10 cellular contexts compared by ENCODE assay signal in genomic region chr1:93328809-93329477, GRCh38. TPM values are rescaled to one million over a fixed set of nuclear protein-coding genes. Genes with fewer than 3 reads are reported as not detected.
DNase-seq lines count a peak whose midpoint lies in the region; ATAC-seq and TF ChIP-seq lines count a peak whose summit lies in the region.
"Had no signal": no experiment of that assay in that cellular context is flagged by ENCODE, and none has a peak within 500 bp of the region (broad histone marks: within the 10 kb centered on the region; RNA-seq: fewer than 3 reads in every experiment).

No MANE protein-coding gene starts in this region.

- peak overlapping the region; percentile 6 for H3K4me3 Mint-ChIP-seq in glutamatergic neuron (ENCODE audit: unreplicated experiment)
- H3K4me3 Mint-ChIP-seq in activated CD4-positive, alpha-beta T cell treated with anti-CD3 and anti-CD28 coated beads, Interleukin-2, amount 10 ng/mL, durations not matched to agents 7 days and 5 days: no peak overlapping the region

- POLR2A ChIA-PET in GM10248 (lab: Yijun Ruan, JAX): no interaction called here
- POLR2A ChIA-PET in activated CD4-positive, alpha-beta T cell treated with anti-CD3 and anti-CD28 coated beads, Interleukin-2, amount 10 ng/mL, durations not matched to agents 7 days and 5 days (lab: Charles Lee): no interaction called here

- peak; percentile 18 for DNase-seq in GM10248 (ENCODE audit: extremely low spot score)
- DNase-seq in LHCN-M2 (ENCODE audit: low read depth): peak; percentile 84
- no peak for DNase-seq in glutamatergic neuron
- DNase-seq in activated CD4-positive, alpha-beta T cell treated with anti-CD3 and anti-CD28 coated beads, Interleukin-2, amount 10 ng/mL, durations not matched to agents 7 days and 5 days: no peak
- no peak for DNase-seq in iPS-NIHi7 (ENCODE audit: extremely low spot score)
- DNase-seq in stimulated activated CD4-positive, alpha-beta T cell treated with anti-CD3 and anti-CD28 coated beads, Interleukin-15, amount 100 ng/mL, for 24 hours: no peak
- DNase-seq: activated CD8-positive, alpha-beta memory T cell treated with anti-CD3 and anti-CD28 coated beads, Interleukin-2, amount 50 U/mL, for 4 hours; heart right ventricle had no signal

- CTCF ChIA-PET in GM10248 (lab: Yijun Ruan, JAX): interaction anchor here (2.4 kb wide), 1 partner anchor 25 kb away, joined by 15 read pairs; no protein-coding TSS in a partner anchor
- CTCF ChIA-PET in activated CD4-positive, alpha-beta T cell treated with anti-CD3 and anti-CD28 coated beads, Interleukin-2, amount 10 ng/mL, durations not matched to agents 7 days and 5 days (lab: Charles Lee): interaction anchor here (0.5 to 1.0 kb wide), 2 partner anchors 9 to 513 kb away, joined by 3 to 4 read pairs; no protein-coding TSS in a partner anchor

- no peaks in the 10 kb centered on the region for H3K36me3 Mint-ChIP-seq in glutamatergic neuron (ENCODE audit: unreplicated experiment)
- peaks cover under 1% of the 10 kb centered on the region for H3K36me3 Mint-ChIP-seq in activated CD4-positive, alpha-beta T cell treated with anti-CD3 and anti-CD28 coated beads, Interleukin-2, amount 10 ng/mL, durations not matched to agents 7 days and 5 days (ENCODE audit: low read depth)

- H3K9me3 Mint-ChIP-seq in glutamatergic neuron (ENCODE audit: unreplicated experiment): peaks cover 3% of the 10 kb centered on the region
- H3K9me3 Mint-ChIP-seq in activated CD4-positive, alpha-beta T cell treated with anti-CD3 and anti-CD28 coated beads, Interleukin-2, amount 10 ng/mL, durations not matched to agents 7 days and 5 days: no peaks in the 10 kb centered on the region

- peaks cover 23% of the 10 kb centered on the region for H3K4me1 Mint-ChIP-seq in glutamatergic neuron (ENCODE audit: low read depth, unreplicated experiment)
- H3K4me1 Mint-ChIP-seq in activated CD4-positive, alpha-beta T cell treated with anti-CD3 and anti-CD28 coated beads, Interleukin-2, amount 10 ng/mL, durations not matched to agents 7 days and 5 days: no peaks in the 10 kb centered on the region

- H3K27me3 Mint-ChIP-seq in glutamatergic neuron (ENCODE audit: unreplicated experiment): peaks cover 2% of the 10 kb centered on the region
- H3K27me3 Mint-ChIP-seq in activated CD4-positive, alpha-beta T cell treated with anti-CD3 and anti-CD28 coated beads, Interleukin-2, amount 10 ng/mL, durations not matched to agents 7 days and 5 days: no peaks in the 10 kb centered on the region

- H3K27ac Mint-ChIP-seq in glutamatergic neuron (ENCODE audit: unreplicated experiment): peak overlapping the region; percentile 69
- H3K27ac Mint-ChIP-seq in activated CD4-positive, alpha-beta T cell treated with anti-CD3 and anti-CD28 coated beads, Interleukin-2, amount 10 ng/mL, durations not matched to agents 7 days and 5 days: no peak overlapping the region

- ATAC-seq in GM21723 (IDR thresholded peaks at IDR 0.05; ENCODE audit: unreplicated experiment) (peak; percentile 86), HG03469 (IDR thresholded peaks at IDR 0.05; ENCODE audit: unreplicated experiment) (no peak)
- ATAC-seq: heart right ventricle had no signal

- TF ChIP-seq CTCF in GM10248 (IDR thresholded peaks at IDR 0.05; ENCODE audit: control extremely low read depth, extremely low read depth, low read depth, missing control alignments) (no peak), glutamatergic neuron (IDR thresholded peaks at IDR 0.05; ENCODE audit: partially characterized antibody, unreplicated experiment) (no peak)

RNA-seq across cellular contexts. Expression of gene DR1, which starts 16.8 kb away (rescaled TPM):
- total RNA-seq in LHCN-M2 (2014; rRNA removed) (64.5 and 64.6 TPM in 2 replicates), glutamatergic neuron (ENCODE audit: unreplicated experiment) (49.0 TPM)
- polyA plus RNA-seq in LHCN-M2 (2012): 31.9 TPM
- total RNA-seq in activated CD4-positive, alpha-beta T cell treated with anti-CD3 and anti-CD28 coated beads, Interleukin-2, amount 10 ng/mL, durations not matched to agents 7 days and 5 days: 100 to 1,000 TPM; 104 to 127 TPM

Comparison
In these comparisons a context has a peak if more than half of its experiments do, and no peak if none do; other contexts are left out.
1. DNase-seq: peak in GM10248 (single experiment) and LHCN-M2 (single experiment); none in glutamatergic neuron (single experiment), activated CD4-positive, alpha-beta T cell treated with anti-CD3 and anti-CD28 coated beads, Interleukin-2, amount 10 ng/mL, durations not matched to agents 7 days and 5 days (single experiment), iPS-NIHi7 (single experiment) and stimulated activated CD4-positive, alpha-beta T cell treated with anti-CD3 and anti-CD28 coated beads, Interleukin-15, amount 100 ng/mL, for 24 hours (single experiment).